ENCODE assay signal across 8 cellular contexts in genomic region chr2:132347041-132347780, GRCh38.
DNase-seq lines count a peak whose midpoint lies in the region; ATAC-seq and TF ChIP-seq lines count a peak whose summit lies in the region.
"Not testable (repeated sequence)": the region's sequence is repeated elsewhere in the genome, so short reads cannot be mapped to it uniquely, and the experiment has no call there.

No MANE protein-coding gene starts in this region.

- H3K4me1 ChIP-seq in transverse colon = not testable (repeated sequence)

- intact Hi-C loops in transverse colon (cut with DNase I; ENCODE audit: low total_unique reads) = not testable (repeated sequence)

- TF ChIP-seq POLR2A in transverse colon (IDR thresholded peaks at IDR 0.05) = peak; percentile 50

- in situ Hi-C loops in astrocyte of the spinal cord (cut with HindIII; ENCODE audit: low sequenced_read_pairs); transverse colon (cut with MboI; ENCODE audit: low pct_ligation_motif_present in 1 of 4, low pct_unique_long_range_greater_than_20kb in 1 of 4, low sequenced_read_pairs in 3 of 4): not testable (repeated sequence)

- ATAC-seq in omental fat pad (ENCODE audit: low FRiP score) = peak; percentile 99

- not testable (repeated sequence) for H3K36me3 ChIP-seq in transverse colon

- DNase-seq in DMS79 treated with DMSO at 0.1 percent for 48 hours (lab: John Stamatoyannopoulos, UW) (peak; percentile 76), NCI-H1092 (lab: John Stamatoyannopoulos, UW) (peak; percentile 66), NCI-H82 (lab: John Stamatoyannopoulos, UW) (peak; percentile 90), astrocyte of the spinal cord (ENCODE audit: low read depth, low spot score) (peak; percentile 81), fibroblast of mammary gland (ENCODE audit: low read depth) (peak; percentile 79), islet precursor cell (peak; percentile 92), transverse colon (peak; percentile 82)
- not testable (repeated sequence) for DNase-seq in omental fat pad (ENCODE audit: low spot score)

- not testable (repeated sequence) for H3K9me3 ChIP-seq in transverse colon

- H3K27me3 ChIP-seq in transverse colon = not testable (repeated sequence)

- TF ChIP-seq CTCF in astrocyte of the spinal cord (IDR thresholded peaks at IDR 0.05; ENCODE audit: low read depth, low read length); fibroblast of mammary gland (conservative IDR thresholded peaks at IDR 0.05; ENCODE audit: control insufficient read depth, insufficient read depth, low read depth, low read length); omental fat pad (IDR thresholded peaks at IDR 0.05); transverse colon (IDR thresholded peaks at IDR 0.05): not testable (repeated sequence)

- H3K27ac ChIP-seq in transverse colon = peak overlapping the region; percentile 59 to 86 (median 76)

- WGBS in transverse colon (ENCODE audit: low coverage in 1 of 2), 2 donors = 3 to 17% methylated on average over 8 to 33 of the region's 34 CpGs

- H3K4me3 ChIP-seq in astrocyte of the spinal cord (ENCODE audit: low read depth, low read length) (peak overlapping the region; percentile 56), fibroblast of mammary gland (ENCODE audit: control insufficient read depth, low read depth, low read length) (peak overlapping the region; percentile 59), transverse colon (peak overlapping the region in 3 of 4 donors; percentile 28 to 53 (median 35))

- TF ChIP-seq EP300 in transverse colon (IDR thresholded peaks at IDR 0.05; ENCODE audit: low read depth) = not testable (repeated sequence)
